ENCODE assay signal across 8 cellular contexts in genomic region chr10:12834721-12835120, GRCh38.
"Had no signal": no experiment of that assay in that cellular context is flagged by ENCODE, and none has a peak within 500 bp of the region (broad histone marks: within the 10 kb centered on the region; RNA-seq: fewer than 3 reads in every experiment).

No MANE protein-coding gene starts in this region.

- H3K9me3 Mint-ChIP-seq: GM23338, H9 had no signal

- H3K27ac Mint-ChIP-seq: GM23338, HFFc6 had no signal

- ATAC-seq: HCT116, HepG2, K562 had no signal

- DNase-seq: H9, HFFc6, KG1 had no signal

- H3K27ac ChIP-seq: HL-60 had no signal

- H3K4me3 Mint-ChIP-seq: GM23338, H9, HFFc6 had no signal

- H3K4me3 ChIP-seq: GM23338, K562 had no signal
